Comparison of ENCODE assay signal across 7 cellular contexts in the genomic region with DNA sequence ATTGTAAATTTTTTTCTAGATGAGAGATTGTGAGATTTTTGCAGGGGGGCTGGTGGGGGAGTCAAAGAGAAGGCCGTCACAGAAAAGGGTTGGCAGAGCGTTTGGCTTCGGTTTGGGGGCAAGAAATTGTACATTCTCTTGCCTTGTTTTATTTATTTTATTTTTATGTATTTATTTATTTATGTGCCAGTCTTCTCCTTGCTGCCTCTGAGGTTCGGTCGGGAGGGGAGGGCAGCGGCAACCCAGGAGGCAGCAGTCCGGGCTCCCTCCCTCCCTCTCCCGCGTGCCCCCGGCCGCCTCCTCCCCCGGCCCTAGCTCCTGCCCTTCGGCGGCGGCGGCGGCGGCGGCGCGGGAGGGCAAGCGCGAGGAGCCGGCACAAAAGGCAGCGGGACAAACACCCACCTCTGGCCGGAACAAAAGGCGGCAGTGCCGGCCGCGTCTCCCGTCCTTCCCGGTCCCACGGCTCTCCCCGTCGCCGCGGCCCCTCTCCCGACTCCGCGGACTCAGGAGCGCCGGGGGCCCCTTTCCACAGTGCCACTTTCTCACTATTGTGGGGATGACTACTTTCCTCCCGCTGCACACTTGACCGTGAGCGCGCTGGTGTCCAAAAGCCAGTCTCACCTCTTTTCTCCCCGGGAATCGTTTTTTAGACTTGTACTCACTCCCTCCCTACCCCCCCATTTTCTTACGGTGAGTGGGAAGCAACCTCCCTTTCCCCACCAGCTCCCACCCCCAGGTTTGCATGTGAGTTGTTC. TPM values are rescaled to one million over a fixed set of nuclear protein-coding genes. Genes with fewer than 3 reads are reported as not detected.
A peak's percentile ranks its signal among the peaks of the same experiment; 100 is the strongest.
DNase-seq lines count a peak whose midpoint lies in the region; ATAC-seq and TF ChIP-seq lines count a peak whose summit lies in the region.

No MANE protein-coding gene starts in this region.

- no peak overlapping the region for H3K27ac ChIP-seq in coronary artery

- H3K36me3 ChIP-seq in GM06990 (ENCODE audit: control insufficient read depth, insufficient read depth, low read length) = no peaks in the 10 kb centered on the region

- no peaks in the 10 kb centered on the region for H3K27me3 Mint-ChIP-seq in naive B cell

- no peak for ATAC-seq in naive B cell (ENCODE audit: low read depth in 2 of 2)
- no peak for ATAC-seq in GM19397 (IDR thresholded peaks at IDR 0.05; ENCODE audit: unreplicated experiment)

- H3K9me3 Mint-ChIP-seq in naive B cell = no peaks in the 10 kb centered on the region

- no peaks in the 10 kb centered on the region; the same call in 1 of the 2 replicates for H3K27me3 ChIP-seq in GM06990 (replicated peaks; ENCODE audit: control insufficient read depth, insufficient read depth, low read length)

- peak overlapping the region; percentile 81 for H3K4me3 ChIP-seq in GM06990 (replicated peaks; ENCODE audit: low read depth, low read length)
- H3K4me3 ChIP-seq in coronary artery = peak overlapping the region; percentile 77

- DNase-seq in GM06990 (ENCODE audit: extremely low read depth, insufficient read length) = peak; percentile 57
- DNase-seq in NCI-H2227 (lab: John Stamatoyannopoulos, UW; ENCODE audit: unreplicated experiment) = peak; percentile 66
- no peak for DNase-seq in coronary artery (ENCODE audit: low spot score)
- peak; percentile 49 for DNase-seq in naive B cell
- DNase-seq in SHP77 treated with DMSO at 0.1 percent for 48 hours (lab: John Stamatoyannopoulos, UW) = no peak
- DNase-seq in COLO829 (ENCODE audit: low spot score) = no peak

- TF ChIP-seq CTCF in GM06990 (IDR thresholded peaks at IDR 0.05; ENCODE audit: insufficient read depth, low read length, poor library complexity, severe bottlenecking) = no peak
- no peak for TF ChIP-seq CTCF in coronary artery (IDR thresholded peaks at IDR 0.05)

- H3K36me3 Mint-ChIP-seq in naive B cell = peaks cover 3 to 15% of the 10 kb centered on the region in 2 donors

- H3K27ac Mint-ChIP-seq in naive B cell = peak overlapping the region; percentile 88 to 99 (median 96)

- peaks cover 20 to 30% (median 25%) of the 10 kb centered on the region in 3 donors for H3K4me1 Mint-ChIP-seq in naive B cell

- H3K4me3 Mint-ChIP-seq in naive B cell = peak overlapping the region; percentile 92 to 100 (median 98)

RNA-seq across cellular contexts. Expression of a gene that starts 1.2 kb away (rescaled TPM):
- polyA plus RNA-seq in naive B cell (ENCODE audit: low read depth in 6 of 6) = 100 to 1,000 TPM; 152 to 246 (median 192) TPM

Comparison
In these comparisons a context has a peak if more than half of its experiments do, and no peak if none do; other contexts are left out.
1. DNase-seq: peak in GM06990 (single experiment), NCI-H2227 (single experiment) and naive B cell (single experiment); none in coronary artery (single experiment), SHP77 treated with DMSO at 0.1 percent for 48 hours (single experiment) and COLO829 (single experiment).